In genomic region chr13:93687261-93687660, GRCh38 we compare ENCODE assay signal across 18 cellular contexts.
DNase-seq lines count a peak whose midpoint lies in the region; ATAC-seq, FAIRE-seq and TF ChIP-seq lines count a peak whose summit lies in the region.
"Had no signal": no experiment of that assay in that cellular context is flagged by ENCODE, and none has a peak within 500 bp of the region (broad histone marks: within the 10 kb centered on the region; RNA-seq: fewer than 3 reads in every experiment).

No MANE protein-coding gene starts in this region.

- TF ChIP-seq RAD21 in IMR-90 (IDR thresholded peaks at IDR 0.05; ENCODE audit: low read length) = no peak

- H3K4me3 ChIP-seq in IMR-90 (ENCODE audit: insufficient read depth, low read depth, low read length) (no peak overlapping the region), retinal pigment epithelial cell (ENCODE audit: low read length) (no peak overlapping the region)
- H3K4me3 ChIP-seq: BLaER1 treated with 17β-estradiol and CSF1 and Interleukin-3, amounts not matched to agents 10 nM and 100 nM had no signal

- no peaks in the 10 kb centered on the region for H3K27me3 Mint-ChIP-seq in activated CD4-positive, alpha-beta memory T cell treated with anti-CD3 and anti-CD28 coated beads, Interleukin-2, amount 10 ng/mL, durations not matched to agents 7 days and 5 days

- peak; percentile 11 for DNase-seq in AG08396 (ENCODE audit: low spot score)
- DNase-seq in IMR-90 = peak; percentile 75
- peak; percentile 21 for DNase-seq in fibroblast of gingiva (ENCODE audit: low read depth)
- peak; percentile 77 for DNase-seq in retinal pigment epithelial cell (ENCODE audit: low read depth)
- DNase-seq in activated CD4-positive, alpha-beta memory T cell treated with anti-CD3 and anti-CD28 coated beads, Interleukin-2, amount 10 ng/mL, durations not matched to agents 7 days and 5 days = no peak
- DNase-seq in SIG-M5 treated with dmso at 0.1 percent for 504 hours (lab: John Stamatoyannopoulos, UW; ENCODE audit: unreplicated experiment) = no peak
- no peak for DNase-seq in frontal cortex (ENCODE audit: low spot score in 2 of 2)
- DNase-seq: Calu3; CD8-positive, alpha-beta T cell; H9; NCI-H1417 treated with DMSO at 0.1 percent for 48 hours; NCI-H1930; NCI-H226; NCI-H69; NK-92 treated with Interleukin-12 subunit alpha and Interleukin-12 subunit beta, amount 100 ng/mL, for 24 hours; Right ventricle myocardium superior had no signal

- no peak for FAIRE-seq in frontal cortex (lab: Jason Lieb, UNC)

- no peaks in the 10 kb centered on the region for H4K20me1 ChIP-seq in IMR-90 (ENCODE audit: insufficient read depth, low read length)
- H4K20me1 ChIP-seq: BLaER1 treated with 17β-estradiol and CSF1 and Interleukin-3, amounts not matched to agents 10 nM and 100 nM had no signal

- BruUV-seq in IMR-90 (replicated peaks; lab: Mats Ljungman, UMichigan) = no TSS peak

- H2BK120ac ChIP-seq in IMR-90 (ENCODE audit: low read depth, low read length) = no peak overlapping the region

- H2AK5ac ChIP-seq in IMR-90 (ENCODE audit: low read depth, low read length) = no peak overlapping the region

- H3K36me3 ChIP-seq in IMR-90 (ENCODE audit: control insufficient read depth, insufficient read depth, low read length) = no peaks in the 10 kb centered on the region
- H3K36me3 ChIP-seq: BLaER1 treated with 17β-estradiol and CSF1 and Interleukin-3, amounts not matched to agents 10 nM and 100 nM had no signal

- H3K79me1 ChIP-seq in IMR-90 (ENCODE audit: low read depth in 1 of 2, low read length in 2 of 2) = no peaks in the 10 kb centered on the region

- peak; percentile 43; the same call in 1 of the 2 replicates for ATAC-seq in IMR-90 (ENCODE audit: low read depth)
- ATAC-seq: CD8-positive, alpha-beta T cell; SK-N-SH treated with all-trans-retinoic acid at 6 μM for 48 hours had no signal

- H3K4me3 Mint-ChIP-seq in activated CD4-positive, alpha-beta memory T cell treated with anti-CD3 and anti-CD28 coated beads, Interleukin-2, amount 10 ng/mL, durations not matched to agents 7 days and 5 days = no peak overlapping the region
- H3K4me3 Mint-ChIP-seq: CD8-positive, alpha-beta T cell; H9 had no signal

- intact Hi-C loops in IMR-90 (cut with micrococcal nuclease) = loop anchor here (10.0 kb wide), 1 partner anchor 678 kb away; no protein-coding TSS in a partner anchor

- TF ChIP-seq POLR2A in IMR-90 (IDR thresholded peaks at IDR 0.05; ENCODE audit: low read depth, low read length) = no peak

- no peaks in the 10 kb centered on the region for H3K4me1 Mint-ChIP-seq in activated CD4-positive, alpha-beta memory T cell treated with anti-CD3 and anti-CD28 coated beads, Interleukin-2, amount 10 ng/mL, durations not matched to agents 7 days and 5 days
- H3K4me1 Mint-ChIP-seq: H9 had no signal

- 0 out of 2 replicates have a peak, but pooled peaks cover 5% of the 10 kb centered on the region for H3K9me1 ChIP-seq in IMR-90 (ENCODE audit: insufficient read depth, low read length)

- POLR2A ChIA-PET in IMR-90 (lab: Charles Lee; ENCODE audit: unreplicated experiment) = no interaction called here
- POLR2A ChIA-PET in activated CD4-positive, alpha-beta memory T cell treated with anti-CD3 and anti-CD28 coated beads, Interleukin-2, amount 10 ng/mL, durations not matched to agents 7 days and 5 days (lab: Charles Lee) = no interaction called here

- no peak for TF ChIP-seq CTCF in IMR-90 (conservative IDR thresholded peaks at IDR 0.05; ENCODE audit: low read depth, low read length)
- TF ChIP-seq CTCF in retinal pigment epithelial cell (conservative IDR thresholded peaks at IDR 0.05; ENCODE audit: low read depth, low read length) = no peak

- H3K4me1 ChIP-seq in IMR-90 (ENCODE audit: control insufficient read depth, insufficient read depth, low read length) = no peaks in the 10 kb centered on the region
- H3K4me1 ChIP-seq: BLaER1 treated with 17β-estradiol and CSF1 and Interleukin-3, amounts not matched to agents 10 nM and 100 nM had no signal

- no peak overlapping the region for H2BK15ac ChIP-seq in IMR-90 (ENCODE audit: low read depth, low read length)

- no peak overlapping the region for H2AFZ ChIP-seq in IMR-90 (replicated peaks; ENCODE audit: low read length, poor library complexity)

- H4K8ac ChIP-seq in IMR-90 (ENCODE audit: low read depth in 2 of 2, low read length in 2 of 2) = no peak overlapping the region

- H3K36me3 Mint-ChIP-seq in activated CD4-positive, alpha-beta memory T cell treated with anti-CD3 and anti-CD28 coated beads, Interleukin-2, amount 10 ng/mL, durations not matched to agents 7 days and 5 days (ENCODE audit: low read depth) = no peaks in the 10 kb centered on the region
- H3K36me3 Mint-ChIP-seq: CD8-positive, alpha-beta T cell had no signal

- no peaks in the 10 kb centered on the region for H3K9me3 Mint-ChIP-seq in activated CD4-positive, alpha-beta memory T cell treated with anti-CD3 and anti-CD28 coated beads, Interleukin-2, amount 10 ng/mL, durations not matched to agents 7 days and 5 days
- H3K9me3 Mint-ChIP-seq: CD8-positive, alpha-beta T cell; H9 had no signal

- H3K4ac ChIP-seq in IMR-90 (ENCODE audit: low read depth, low read length) = no peak overlapping the region

- no peak overlapping the region for H3K4me2 ChIP-seq in IMR-90 (ENCODE audit: low read depth, low read length)
- H3K4me2 ChIP-seq: BLaER1 treated with 17β-estradiol and CSF1 and Interleukin-3, amounts not matched to agents 10 nM and 100 nM had no signal

- H3K27me3 ChIP-seq in IMR-90 (ENCODE audit: control insufficient read depth, insufficient read depth, low read length) = no peaks in the 10 kb centered on the region
- H3K27me3 ChIP-seq: BLaER1 treated with 17β-estradiol and CSF1 and Interleukin-3, amounts not matched to agents 10 nM and 100 nM had no signal

- H4K91ac ChIP-seq in IMR-90 (ENCODE audit: insufficient read depth, low read depth, low read length) = no peak overlapping the region

- H3K27ac ChIP-seq in IMR-90 (ENCODE audit: insufficient read depth, low read length) = no peak overlapping the region
- H3K27ac ChIP-seq: BLaER1 treated with 17β-estradiol and CSF1 and Interleukin-3, amounts not matched to agents 10 nM and 100 nM had no signal

- H3K14ac ChIP-seq in IMR-90 (replicated peaks; ENCODE audit: low read depth, low read length) = no peak overlapping the region

- in situ Hi-C loops in IMR-90 (cut with MboI; ENCODE audit: low sequenced_read_pairs) = no loop called here

- CTCF ChIA-PET in IMR-90 (lab: Yijun Ruan, JAX) = no interaction called here
- CTCF ChIA-PET in activated CD4-positive, alpha-beta memory T cell treated with anti-CD3 and anti-CD28 coated beads, Interleukin-2, amount 10 ng/mL, durations not matched to agents 7 days and 5 days (lab: Charles Lee) = no interaction called here

- no peaks in the 10 kb centered on the region for H3K9me3 ChIP-seq in IMR-90 (ENCODE audit: control insufficient read depth, insufficient read depth, low read length)
- H3K9me3 ChIP-seq: BLaER1 treated with 17β-estradiol and CSF1 and Interleukin-3, amounts not matched to agents 10 nM and 100 nM had no signal

- H3K9ac ChIP-seq in IMR-90 (ENCODE audit: low read depth, low read length) = no peak overlapping the region
- H3K9ac ChIP-seq: BLaER1 treated with 17β-estradiol and CSF1 and Interleukin-3, amounts not matched to agents 10 nM and 100 nM had no signal

- dilution Hi-C loops in IMR-90 (cut with HindIII; ENCODE audit: low sequenced_read_pairs, unreplicated experiment) = no loop called here

- H3K27ac Mint-ChIP-seq in activated CD4-positive, alpha-beta memory T cell treated with anti-CD3 and anti-CD28 coated beads, Interleukin-2, amount 10 ng/mL, durations not matched to agents 7 days and 5 days = no peak overlapping the region
- H3K27ac Mint-ChIP-seq: CD8-positive, alpha-beta T cell; H9 had no signal

- H2BK5ac ChIP-seq in IMR-90 (ENCODE audit: low read depth, low read length, poor library complexity, severe bottlenecking) = no peak overlapping the region

- H2BK20ac ChIP-seq in IMR-90 (ENCODE audit: low read depth, low read length) = no peak overlapping the region; the same call in 1 of the 2 replicates

- no peak overlapping the region for H4K5ac ChIP-seq in IMR-90 (ENCODE audit: low read depth, low read length)

- no peak overlapping the region for H2AK9ac ChIP-seq in IMR-90 (replicated peaks; ENCODE audit: low read depth, low read length, poor library complexity)

- no peak overlapping the region for H3K56ac ChIP-seq in IMR-90 (ENCODE audit: extremely low read depth, insufficient read depth, low read length)

- H3K18ac ChIP-seq in IMR-90 (ENCODE audit: low read depth, low read length) = no peak overlapping the region

- H3K23ac ChIP-seq in IMR-90 (ENCODE audit: low read depth, low read length) = no peak overlapping the region

TF ChIP-seq in IMR-90, 13 proteins besides CTCF, POLR2A, EP300 and RAD21 (continues in another document):
- no peak for TF ChIP-seq SMC3 (IDR thresholded peaks at IDR 0.05; ENCODE audit: low read depth, low read length)
- no peak for TF ChIP-seq MAFK (IDR thresholded peaks at IDR 0.05; ENCODE audit: low read depth, low read length)
- TF ChIP-seq CHD1 (IDR thresholded peaks at IDR 0.05; ENCODE audit: low read depth, low read length) = no peak
- TF ChIP-seq BHLHE40 (IDR thresholded peaks at IDR 0.05; ENCODE audit: low read depth, low read length) = no peak
- no peak for TF ChIP-seq FOS (IDR thresholded peaks at IDR 0.05; ENCODE audit: low read depth, low read length)
- TF ChIP-seq ELK1 (IDR thresholded peaks at IDR 0.05; ENCODE audit: borderline replicate concordance, low read depth, low read length) = no peak
- no peak for TF ChIP-seq MXI1 (IDR thresholded peaks at IDR 0.05; ENCODE audit: borderline replicate concordance, low read depth, low read length)
- no peak for TF ChIP-seq NFE2L2 (IDR thresholded peaks at IDR 0.05; ENCODE audit: low read depth, low read length)
- TF ChIP-seq RFX5 (IDR thresholded peaks at IDR 0.05; ENCODE audit: low read depth, low read length) = no peak
- TF ChIP-seq USF2 (IDR thresholded peaks at IDR 0.05; ENCODE audit: low read depth, low read length) = no peak

Comparison
In these comparisons a context has a peak if more than half of its experiments do, and no peak if none do; other contexts are left out.
1. DNase-seq: peak in AG08396 (single experiment), IMR-90 (single experiment), fibroblast of gingiva (single experiment) and retinal pigment epithelial cell (single experiment); none in activated CD4-positive, alpha-beta memory T cell treated with anti-CD3 and anti-CD28 coated beads, Interleukin-2, amount 10 ng/mL, durations not matched to agents 7 days and 5 days (single experiment), SIG-M5 treated with dmso at 0.1 percent for 504 hours (single experiment) and frontal cortex (0 of 2).